ENCODE assay signal across 8 cellular contexts in genomic region chr14:80955434-80955939, GRCh38. TPM values are rescaled to one million over a fixed set of nuclear protein-coding genes. Genes with fewer than 3 reads are reported as not detected.
DNase-seq lines count a peak whose midpoint lies in the region; ATAC-seq, FAIRE-seq and TF ChIP-seq lines count a peak whose summit lies in the region.

Gene TSHR (plus strand): TSS chr14:80955621. CDS start chr14:80955681, 60 bp downstream.

- no peaks in the 10 kb centered on the region for H3K9me3 Mint-ChIP-seq in activated CD8-positive, alpha-beta T cell treated with anti-CD3 and anti-CD28 coated beads for 36 hours

- POLR2A ChIA-PET in HEK293T (lab: Yijun Ruan, JAX): interaction anchor here (1.0 to 1.3 kb wide), 2 partner anchors 32 to 215 kb away, joined by 3 to 4 read pairs; no protein-coding TSS in a partner anchor
- POLR2A ChIA-PET in activated CD8-positive, alpha-beta T cell treated with anti-CD3 and anti-CD28 coated beads for 36 hours (lab: Charles Lee): interaction anchor here (0.6 kb wide), 1 partner anchor 24 kb away, joined by 3 read pairs; no protein-coding TSS in a partner anchor

- peaks cover 0 to 14% (median 3%) of the 10 kb centered on the region in 9 donors for H3K27me3 ChIP-seq in heart left ventricle
- no peaks in the 10 kb centered on the region for H3K27me3 ChIP-seq in psoas muscle (ENCODE audit: insufficient read depth in 3 of 3, low read length in 2 of 3)

- H3K36me3 Mint-ChIP-seq in activated CD8-positive, alpha-beta T cell treated with anti-CD3 and anti-CD28 coated beads for 36 hours (ENCODE audit: low read depth): no peaks in the 10 kb centered on the region

- no peaks in the 10 kb centered on the region for H3K9me3 ChIP-seq in heart left ventricle
- H3K9me3 ChIP-seq in psoas muscle: no peaks in the 10 kb centered on the region

- CTCF ChIA-PET in HEK293T (lab: Yijun Ruan, JAX): interaction anchor here (0.6 to 2.2 kb wide), 4 partner anchors 18 to 509 kb away, joined by 3 to 14 read pairs (median 4); no protein-coding TSS in a partner anchor
- CTCF ChIA-PET in activated CD8-positive, alpha-beta T cell treated with anti-CD3 and anti-CD28 coated beads for 36 hours (lab: Charles Lee): interaction anchor here (0.8 to 11.2 kb wide), 12 partner anchors 13 to 509 kb away, joined by 3 to 194 read pairs (median 4); partner anchors contain the start of gene CEP128

- no peak for TF ChIP-seq POLR2A in heart left ventricle (IDR thresholded peaks at IDR 0.05)

- no peak within 1 kb of the TSS for H3K27ac ChIP-seq in heart left ventricle
- H3K27ac ChIP-seq in psoas muscle: no peak within 1 kb of the TSS

- H3K4me1 ChIP-seq in heart left ventricle: peaks cover 0 to 25% (median 3%) of the 10 kb centered on the region in 12 donors
- H3K4me1 ChIP-seq in psoas muscle: peaks cover 5% of the 10 kb centered on the region

- no peak for FAIRE-seq in HTR-8/SVneo (lab: Jason Lieb, UNC)

- H3K4me3 ChIP-seq in heart left ventricle (peak within 1 kb of the TSS; percentile 16 to 67 (median 54)), psoas muscle (peak within 1 kb of the TSS; percentile 73)

- DNase-seq in HEK293T (ENCODE audit: extremely low spot score) (peak; percentile 8), heart left ventricle (peak in 1 of 5 donors; percentile 21), psoas muscle (no peak), globus pallidus (ENCODE audit: low spot score) (no peak), HTR-8/SVneo (ENCODE audit: insufficient read length, low spot score) (no peak)
- DNase-seq in activated CD8-positive, alpha-beta T cell treated with anti-CD3 and anti-CD28 coated beads for 36 hours: no peak

- intact Hi-C loops in activated CD8-positive, alpha-beta T cell treated with anti-CD3 and anti-CD28 coated beads for 36 hours (cut with micrococcal nuclease): loop anchor here (5.0 to 10.0 kb wide), 3 partner anchors 109 to 509 kb away; no protein-coding TSS in a partner anchor
- intact Hi-C loops in heart left ventricle (cut with DNase I) (loop anchor here in 8 of 10 donors (1.0 to 10.0 kb wide), 9 partner anchors 31 to 509 kb away; no protein-coding TSS in a partner anchor), psoas muscle (cut with DNase I) (loop anchor here (1.0 to 10.0 kb wide), 5 partner anchors 31 to 259 kb away; no protein-coding TSS in a partner anchor)

- no peak for TF ChIP-seq CTCF in activated CD8-positive, alpha-beta T cell treated with anti-CD3 and anti-CD28 coated beads for 36 hours (IDR thresholded peaks at IDR 0.05)
- TF ChIP-seq CTCF in heart left ventricle (IDR thresholded peaks at IDR 0.05) (no peak), psoas muscle (IDR thresholded peaks at IDR 0.05) (no peak)

- H3K27me3 Mint-ChIP-seq in activated CD8-positive, alpha-beta T cell treated with anti-CD3 and anti-CD28 coated beads for 36 hours: peaks cover 8% of the 10 kb centered on the region

- peak within 1 kb of the TSS; percentile 68 for H3K27ac Mint-ChIP-seq in activated CD8-positive, alpha-beta T cell treated with anti-CD3 and anti-CD28 coated beads for 36 hours

- 9 to 18% (median 16%) methylated on average over 14 to 19 of the region's 19 CpGs for WGBS in heart left ventricle, 4 donors
- WGBS in psoas muscle, 3 donors: 9 to 13% (median 11%) methylated on average over 19 of the region's 19 CpGs

- H3K36me3 ChIP-seq in heart left ventricle: no peaks in the 10 kb centered on the region
- no peaks in the 10 kb centered on the region for H3K36me3 ChIP-seq in psoas muscle (ENCODE audit: insufficient read depth in 1 of 2, low read depth in 1 of 2)

- H3K4me3 Mint-ChIP-seq in activated CD8-positive, alpha-beta T cell treated with anti-CD3 and anti-CD28 coated beads for 36 hours: peak within 1 kb of the TSS; percentile 74

- peaks cover 45% of the 10 kb centered on the region for H3K4me1 Mint-ChIP-seq in activated CD8-positive, alpha-beta T cell treated with anti-CD3 and anti-CD28 coated beads for 36 hours (ENCODE audit: low read depth)

- no peak for ATAC-seq in activated CD8-positive, alpha-beta T cell treated with anti-CD3 and anti-CD28 coated beads for 36 hours
- peak in 3 of 4 donors; percentile 16 to 55 (median 31) for ATAC-seq in heart left ventricle
- ATAC-seq in psoas muscle: peak; percentile 29 to 56 (median 38)
- no peak for ATAC-seq in HG02571 (IDR thresholded peaks at IDR 0.05; ENCODE audit: unreplicated experiment)
- no peak for ATAC-seq in GM21528 (IDR thresholded peaks at IDR 0.05; ENCODE audit: low FRiP score, unreplicated experiment)

TF ChIP-seq in HEK293T, 16 proteins besides CTCF, POLR2A, EP300 and RAD21:
- TF ChIP-seq SUZ12 (IDR thresholded peaks at IDR 0.05): no peak
- no peak for TF ChIP-seq FOXM1 (IDR thresholded peaks at IDR 0.05; ENCODE audit: borderline replicate concordance)
- TF ChIP-seq CTBP1 (IDR thresholded peaks at IDR 0.05; ENCODE audit: borderline replicate concordance): no peak
- no peak for TF ChIP-seq L3MBTL2 (conservative IDR thresholded peaks at IDR 0.05)
- no peak for TF ChIP-seq BHLHE40 (IDR thresholded peaks at IDR 0.05; ENCODE audit: borderline replicate concordance)
- TF ChIP-seq PKNOX1 (IDR thresholded peaks at IDR 0.05): no peak
- no peak for TF ChIP-seq SP1 (IDR thresholded peaks at IDR 0.05)
- TF ChIP-seq HDGF (IDR thresholded peaks at IDR 0.05; ENCODE audit: borderline replicate concordance): no peak
- no peak for TF ChIP-seq LEF1 (IDR thresholded peaks at IDR 0.05; ENCODE audit: borderline replicate concordance)
- TF ChIP-seq ELF4 (IDR thresholded peaks at IDR 0.05): no peak
- TF ChIP-seq FOXK2 (IDR thresholded peaks at IDR 0.05): no peak
- no peak for TF ChIP-seq FOXA1 (IDR thresholded peaks at IDR 0.05)
TF ChIP-seq in HEK293T: peak in this region for 0.

RNA-seq across cellular contexts. Expression of gene TSHR, which starts in this region (rescaled TPM):
- under 1 TPM in 1 of 2 experiments, not detected in 1; 0.31 TPM for total RNA-seq in activated CD8-positive, alpha-beta T cell treated with anti-CD3 and anti-CD28 coated beads for 36 hours
- not detected for total RNA-seq in heart left ventricle
- polyA plus RNA-seq in heart left ventricle: not detected
- total RNA-seq in psoas muscle: under 1 TPM in 2 of 4 donors, not detected in 2; 0.08 to 0.60 TPM
- under 1 TPM; 0.01 to 0.20 (median 0.12) TPM for polyA plus RNA-seq in psoas muscle

Comparison
In these comparisons a context has a peak if more than half of its experiments do, and no peak if none do; other contexts are left out.
1. Peak in ATAC-seq and H3K4me3 ChIP-seq in heart left ventricle; RNA of the gene not detected or under 1 TPM.
2. Peak in ATAC-seq and H3K4me3 ChIP-seq in psoas muscle; RNA of the gene not detected or under 1 TPM.